Comparison of ENCODE assay signal across 20 cellular contexts in genomic region chr6:4930025-4930692, GRCh38.
A peak's percentile ranks its signal among the peaks of the same experiment; 100 is the strongest.
DNase-seq lines count a peak whose midpoint lies in the region; ATAC-seq, FAIRE-seq and TF ChIP-seq lines count a peak whose summit lies in the region.
"Had no signal": no experiment of that assay in that cellular context is flagged by ENCODE, and none has a peak within 500 bp of the region (broad histone marks: within the 10 kb centered on the region; RNA-seq: fewer than 3 reads in every experiment).

No MANE protein-coding gene starts in this region.

- H3K9me3 Mint-ChIP-seq in H9 (no peaks in the 10 kb centered on the region; a peak in 1 of 5 replicates), astrocyte (ENCODE audit: unreplicated experiment) (no peaks in the 10 kb centered on the region), nephron progenitor cell (peaks cover 4% of the 10 kb centered on the region)
- no peaks in the 10 kb centered on the region for H3K9me3 Mint-ChIP-seq in CD8-positive, alpha-beta T cell
- H3K9me3 Mint-ChIP-seq: activated naive CD4-positive, alpha-beta T cell treated with anti-CD3 and anti-CD28 coated beads, Interleukin-2, amount 10 ng/mL, durations not matched to agents 7 days and 5 days; HFFc6 had no signal

- H3K9ac ChIP-seq in H9 (ENCODE audit: extremely low read depth, insufficient read length, low read length): no peak overlapping the region
- no peak overlapping the region for H3K9ac ChIP-seq in astrocyte (ENCODE audit: low read length)

- no peak overlapping the region for H3K18ac ChIP-seq in H9 (ENCODE audit: insufficient read length, low read depth, low read length)

- H3K56ac ChIP-seq in H9 (ENCODE audit: insufficient read length, low read depth, low read length): no peak overlapping the region

- H4K91ac ChIP-seq in H9 (ENCODE audit: insufficient read length, low read depth, low read length): no peak overlapping the region

- H3K23ac ChIP-seq in H9 (ENCODE audit: insufficient read length, low read depth, low read length): no peak overlapping the region

- no peak overlapping the region for H2BK20ac ChIP-seq in H9 (ENCODE audit: low read depth, low read length, poor library complexity, severe bottlenecking)

- H3K9me3 ChIP-seq in H9 (ENCODE audit: control insufficient read depth, low read depth, low read length) (no peaks in the 10 kb centered on the region), astrocyte (ENCODE audit: insufficient read depth, low read depth, low read length) (no peaks in the 10 kb centered on the region)
- H3K9me3 ChIP-seq in CD8-positive, alpha-beta T cell (ENCODE audit: low read length): no peaks in the 10 kb centered on the region

- no peak overlapping the region for H3K14ac ChIP-seq in H9 (ENCODE audit: insufficient read depth, low read length)

- no peaks in the 10 kb centered on the region for H3K27me3 ChIP-seq in H9 (ENCODE audit: insufficient read depth, low read length)
- H3K27me3 ChIP-seq in astrocyte (ENCODE audit: insufficient read depth, low read length): no peaks in the 10 kb centered on the region
- H3K27me3 ChIP-seq in CD8-positive, alpha-beta T cell (ENCODE audit: insufficient read depth, low read length): no peaks in the 10 kb centered on the region
- H3K27me3 ChIP-seq: dorsolateral prefrontal cortex had no signal

- peaks cover 19% of the 10 kb centered on the region; the same call in 1 of the 2 replicates for H3K4me1 ChIP-seq in H9 (ENCODE audit: insufficient read depth, low read length)
- peaks cover 14% of the 10 kb centered on the region for H3K4me1 ChIP-seq in astrocyte (ENCODE audit: insufficient read depth, low read length)
- peaks cover 6% of the 10 kb centered on the region for H3K4me1 ChIP-seq in CD8-positive, alpha-beta T cell (ENCODE audit: insufficient read depth, low read length)

- no peaks in the 10 kb centered on the region for H3K23me2 ChIP-seq in H9 (ENCODE audit: insufficient read length, low read depth, low read length, poor library complexity, severe bottlenecking)

- no peak overlapping the region for H3K4me3 ChIP-seq in astrocyte (ENCODE audit: insufficient read depth, low read depth, low read length)
- no peak overlapping the region for H3K4me3 ChIP-seq in CD8-positive, alpha-beta T cell (ENCODE audit: low read depth, low read length)
- H3K4me3 ChIP-seq: dorsolateral prefrontal cortex had no signal

- no peak overlapping the region for H2AK5ac ChIP-seq in H9 (ENCODE audit: insufficient read length, low read length)

- no peak overlapping the region for H3K27ac ChIP-seq in H9 (ENCODE audit: insufficient read length, low read depth, low read length)
- H3K27ac ChIP-seq in astrocyte (ENCODE audit: low read depth, low read length): no peak overlapping the region
- H3K27ac ChIP-seq in CD8-positive, alpha-beta T cell (ENCODE audit: low read depth, low read length): no peak overlapping the region
- H3K27ac ChIP-seq: dorsolateral prefrontal cortex had no signal

- no peak overlapping the region for H2BK120ac ChIP-seq in H9 (ENCODE audit: low read depth, low read length, poor library complexity, severe bottlenecking)

- H3K4me2 ChIP-seq in H9 (ENCODE audit: insufficient read depth, insufficient read length, low read length) (no peak overlapping the region), astrocyte (ENCODE audit: low read length) (no peak overlapping the region)

- no peak overlapping the region for H2BK12ac ChIP-seq in H9 (ENCODE audit: insufficient read length, low read depth, low read length)

- H4K20me1 ChIP-seq in H9 (ENCODE audit: control insufficient read depth, insufficient read depth, insufficient read length): no peaks in the 10 kb centered on the region
- H4K20me1 ChIP-seq in astrocyte (ENCODE audit: insufficient read depth, low read length): peaks cover 74% of the 10 kb centered on the region

- H3K27ac Mint-ChIP-seq in H9 (peak overlapping the region; percentile 2 to 79 (median 27); a peak in 4 of 7 replicates), astrocyte (ENCODE audit: unreplicated experiment) (peak overlapping the region; percentile 44), nephron progenitor cell (peak overlapping the region; percentile 80)
- H3K27ac Mint-ChIP-seq in CD8-positive, alpha-beta T cell: no peak overlapping the region
- H3K27ac Mint-ChIP-seq: activated CD4-positive, alpha-beta T cell treated with anti-CD3 and anti-CD28 coated beads for 36 hours; activated naive CD4-positive, alpha-beta T cell treated with anti-CD3 and anti-CD28 coated beads, Interleukin-2, amount 10 ng/mL, durations not matched to agents 7 days and 5 days; HFFc6 had no signal

- H3K79me2 ChIP-seq in H9 (ENCODE audit: insufficient read depth, low read length): peaks cover 16% of the 10 kb centered on the region; the same call in 1 of the 2 replicates
- peaks cover 35% of the 10 kb centered on the region for H3K79me2 ChIP-seq in astrocyte (ENCODE audit: insufficient read depth, low read length)

- H3K27me3 Mint-ChIP-seq in H9 (ENCODE audit: low read depth) (no peaks in the 10 kb centered on the region), astrocyte (ENCODE audit: low read depth, unreplicated experiment) (no peaks in the 10 kb centered on the region), nephron progenitor cell (ENCODE audit: low read depth, poor library complexity) (no peaks in the 10 kb centered on the region)
- no peaks in the 10 kb centered on the region for H3K27me3 Mint-ChIP-seq in CD8-positive, alpha-beta T cell (ENCODE audit: low read depth)
- H3K27me3 Mint-ChIP-seq: activated CD4-positive, alpha-beta T cell treated with anti-CD3 and anti-CD28 coated beads for 36 hours; activated naive CD4-positive, alpha-beta T cell treated with anti-CD3 and anti-CD28 coated beads, Interleukin-2, amount 10 ng/mL, durations not matched to agents 7 days and 5 days had no signal

- intact Hi-C loops in CD8-positive, alpha-beta T cell (cut with DNase I, micrococcal nuclease): loop anchor here in 1 of 2 experiments (10.0 kb wide), 1 partner anchor 205 kb away; no protein-coding TSS in a partner anchor

- CTCF ChIA-PET in CD8-positive, alpha-beta T cell (lab: Charles Lee): interaction anchor here (1.1 kb wide), 1 partner anchor 13 kb away, joined by 3 read pairs; no protein-coding TSS in a partner anchor

- no peak overlapping the region for H3K4ac ChIP-seq in H9 (ENCODE audit: low read depth, low read length)

- no peak overlapping the region for H4K8ac ChIP-seq in H9 (replicated peaks; ENCODE audit: insufficient read length, low read depth, low read length)

- H3T11ph ChIP-seq in H9 (ENCODE audit: low read length): no peak overlapping the region

- no peak for DNase-seq in H9
- DNase-seq in NCI-H2081 (lab: John Stamatoyannopoulos, UW): peak; percentile 82 to 96
- no peak for DNase-seq in astrocyte (ENCODE audit: low read depth)
- DNase-seq in nephron progenitor cell: no peak
- no peak for DNase-seq in MV-4-11 (lab: John Stamatoyannopoulos, UW)
- no peak for DNase-seq in CD8-positive, alpha-beta T cell
- DNase-seq: activated CD4-positive, alpha-beta T cell treated with anti-CD3 and anti-CD28 coated beads for 36 hours; activated naive CD4-positive, alpha-beta T cell treated with anti-CD3 and anti-CD28 coated beads, Interleukin-2, amount 10 ng/mL, durations not matched to agents 7 days and 5 days; activated T-cell treated with anti-CD3 and anti-CD28 coated beads, Interleukin-2, amount 50 U/mL, for 48 hours; AML-193; caudate nucleus; HFFc6; NCI-H1048; NCI-H510A treated with DMSO at 0.1 percent for 48 hours; stimulated activated CD4-positive, alpha-beta T cell treated with anti-CD3 and anti-CD28 coated beads, Interleukin-4, amount 100 ng/mL, for 24 hours; stimulated activated naive CD8-positive, alpha-beta T cell treated with anti-CD3 and anti-CD28 coated beads, Interleukin-15, Interleukin-2, amounts not matched to agents 100 U/mL and 50 U/mL, for 24 hours had no signal

- WGBS in H9 (ENCODE audit: extremely low coverage, insufficient read length, low lambda C conversion rate): no CpG with 5 or more reads among the region's 4 CpGs

- H2BK15ac ChIP-seq in H9 (ENCODE audit: low read depth, low read length): no peak overlapping the region

- no peak for FAIRE-seq in astrocyte (lab: Jason Lieb, UNC)
- FAIRE-seq: GM12891, HTR-8/SVneo had no signal

- no peaks in the 10 kb centered on the region for H3K36me3 ChIP-seq in astrocyte (ENCODE audit: insufficient read depth, low read length)
- H3K36me3 ChIP-seq in CD8-positive, alpha-beta T cell (ENCODE audit: insufficient read depth, low read length): no peaks in the 10 kb centered on the region

- H3K4me3 Mint-ChIP-seq in H9: no peak overlapping the region
- no peak overlapping the region for H3K4me3 Mint-ChIP-seq in astrocyte (ENCODE audit: unreplicated experiment)
- H3K4me3 Mint-ChIP-seq in nephron progenitor cell: no peak overlapping the region
- no peak overlapping the region for H3K4me3 Mint-ChIP-seq in CD8-positive, alpha-beta T cell
- H3K4me3 Mint-ChIP-seq: activated CD4-positive, alpha-beta T cell treated with anti-CD3 and anti-CD28 coated beads for 36 hours; activated naive CD4-positive, alpha-beta T cell treated with anti-CD3 and anti-CD28 coated beads, Interleukin-2, amount 10 ng/mL, durations not matched to agents 7 days and 5 days; HFFc6 had no signal

- no peak overlapping the region for H2BK5ac ChIP-seq in H9 (ENCODE audit: insufficient read length, low read length)

- H2AFZ ChIP-seq in H9 (ENCODE audit: low read length): no peak overlapping the region
- H2AFZ ChIP-seq in astrocyte (ENCODE audit: low read depth, low read length): no peak overlapping the region

- TF ChIP-seq CTCF in H9 (conservative IDR thresholded peaks at IDR 0.05) (no peak), astrocyte (IDR thresholded peaks at IDR 0.05; ENCODE audit: insufficient read depth, low read depth, low read length) (no peak), nephron progenitor cell (IDR thresholded peaks at IDR 0.05) (no peak)
- TF ChIP-seq CTCF in CD8-positive, alpha-beta T cell (IDR thresholded peaks at IDR 0.05): no peak

- peaks cover 15% of the 10 kb centered on the region for H3K79me1 ChIP-seq in H9 (ENCODE audit: insufficient read depth, low read depth, low read length, poor library complexity, severe bottlenecking)

- POLR2A ChIA-PET in CD8-positive, alpha-beta T cell (lab: Charles Lee): interaction anchor here (1.2 kb wide), 1 partner anchor 22 kb away, joined by 3 read pairs; no protein-coding TSS in a partner anchor

- H3K36me3 Mint-ChIP-seq in H9 (ENCODE audit: insufficient read depth in 1 of 3, low read depth in 3 of 3) (peaks cover 0 to 9% (median 5%) of the 10 kb centered on the region in 3 experiments; a peak in 4 of 7 replicates), astrocyte (ENCODE audit: low read depth, unreplicated experiment) (peaks cover 8% of the 10 kb centered on the region), nephron progenitor cell (ENCODE audit: low read depth) (peaks cover 30% of the 10 kb centered on the region)
- H3K36me3 Mint-ChIP-seq in CD8-positive, alpha-beta T cell: peaks cover 16% of the 10 kb centered on the region
- H3K36me3 Mint-ChIP-seq: activated naive CD4-positive, alpha-beta T cell treated with anti-CD3 and anti-CD28 coated beads, Interleukin-2, amount 10 ng/mL, durations not matched to agents 7 days and 5 days had no signal

- no peak for ATAC-seq in GM19455 (IDR thresholded peaks at IDR 0.05; ENCODE audit: unreplicated experiment)
- no peak for ATAC-seq in CD8-positive, alpha-beta T cell
- ATAC-seq: activated CD4-positive, alpha-beta T cell treated with anti-CD3 and anti-CD28 coated beads for 36 hours; stimulated activated naive CD8-positive, alpha-beta T cell treated with anti-CD3 and anti-CD28 coated beads, Interleukin-15, Interleukin-2, amounts not matched to agents 100 U/mL and 50 U/mL, for 24 hours had no signal

- H3K4me1 Mint-ChIP-seq in H9 (peaks cover 61 to 64% of the 10 kb centered on the region in 2 experiments), astrocyte (ENCODE audit: low read depth, unreplicated experiment) (peaks cover 67% of the 10 kb centered on the region), nephron progenitor cell (peaks cover 46% of the 10 kb centered on the region)
- H3K4me1 Mint-ChIP-seq in CD8-positive, alpha-beta T cell (ENCODE audit: low read depth): peaks cover 65% of the 10 kb centered on the region

- no peak overlapping the region for H4K5ac ChIP-seq in H9 (ENCODE audit: insufficient read length, low read depth, low read length)

Comparison
In these comparisons a context has a peak if more than half of its experiments do, and no peak if none do; other contexts are left out.
1. DNase-seq: peak in NCI-H2081 (2 of 2); none in H9 (single experiment), astrocyte (single experiment), nephron progenitor cell (single experiment), MV-4-11 (single experiment) and CD8-positive, alpha-beta T cell (0 of 7).